1 cellular context compared by ENCODE assay signal in the genomic region with DNA sequence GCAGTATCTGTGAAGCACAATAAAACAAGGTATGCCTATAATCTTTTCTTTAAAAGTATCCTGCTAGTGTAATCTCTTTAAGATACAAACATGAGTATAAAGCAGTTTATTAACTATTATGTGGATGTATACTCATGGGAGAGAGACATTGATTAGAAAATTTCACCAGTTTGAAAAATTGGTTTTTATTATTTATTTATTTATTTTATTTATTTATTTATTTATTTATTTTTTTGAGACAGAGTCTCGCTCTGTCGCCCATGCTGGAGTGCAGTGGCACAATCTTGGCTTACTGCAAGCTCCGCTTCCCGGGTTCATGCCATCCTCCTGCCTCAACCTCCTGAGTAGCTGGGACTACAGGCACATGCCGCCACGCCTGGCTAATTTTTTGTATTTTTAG.
TF ChIP-seq lines count a peak whose summit lies in the region.

No MANE protein-coding gene starts in this region.

TF ChIP-seq in HEK293, 187 proteins besides CTCF, POLR2A, EP300 and RAD21 (continued from another document):
- TF ChIP-seq SP3 (tag by site-specific recombination; IDR thresholded peaks at IDR 0.05) (peak; percentile 50; the same call in 1 of the 2 replicates), ZNF433 (tag by site-specific recombination; IDR thresholded peaks at IDR 0.05; ENCODE audit: low read depth) (peak; percentile 98)
